In genomic region chr11:122363306-122363705, GRCh38 we compare ENCODE assay signal across 23 cellular contexts.
"Had no signal": no experiment of that assay in that cellular context is flagged by ENCODE, and none has a peak within 500 bp of the region (broad histone marks: within the 10 kb centered on the region; RNA-seq: fewer than 3 reads in every experiment).

No MANE protein-coding gene starts in this region.

- H3K27ac ChIP-seq: breast epithelium, esophagus squamous epithelium, transverse colon, vagina had no signal

- H3K4me3 ChIP-seq: breast epithelium, esophagus squamous epithelium, lung, transverse colon, vagina had no signal

- H3K4me1 ChIP-seq: breast epithelium, transverse colon had no signal

- H3K9me3 ChIP-seq: breast epithelium, esophagus squamous epithelium, transverse colon, vagina had no signal

- H3K36me3 ChIP-seq: breast epithelium, esophagus squamous epithelium, transverse colon, vagina had no signal

- DNase-seq: activated CD4-positive, alpha-beta T cell treated with anti-CD3 and anti-CD28 coated beads, Interleukin-2, amount 10 ng/mL, durations not matched to agents 7 days and 5 days; activated CD8-positive, alpha-beta memory T cell treated with anti-CD3 and anti-CD28 coated beads for 24 hours; activated CD8-positive, alpha-beta memory T cell treated with anti-CD3 and anti-CD28 coated beads, Interleukin-2, amount 50 U/mL, for 48 hours; activated effector memory CD4-positive, alpha-beta T cell treated with Interleukin-2 at 50 U/mL for 16 hours; activated naive CD4-positive, alpha-beta T cell treated with anti-CD3 and anti-CD28 coated beads, Interleukin-2, amount 10 ng/mL, durations not matched to agents 7 days and 5 days; activated T-cell treated with anti-CD3 and anti-CD28 coated beads, Interleukin-2, amount 50 U/mL, for 48 hours; cerebellar nuclear complex; effector CD8-positive, alpha-beta T cell; esophagus squamous epithelium; hippocampal formation; left colon; nucleus accumbens; posterior cingulate gyrus; retina; stimulated activated CD4-positive, alpha-beta T cell treated with anti-CD3 and anti-CD28 coated beads, Interleukin-12 subunit alpha, Interleukin-12 subunit beta, amount 100 ng/mL, for 4 hours; stimulated activated CD4-positive, alpha-beta T cell treated with anti-CD3 and anti-CD28 coated beads, Interleukin-1b, Interleukin-23, amount 100 ng/mL, for 48 hours; stimulated activated CD8-positive, alpha-beta memory T cell treated with anti-CD3 and anti-CD28 coated beads, Interleukin-4, amount 100 ng/mL, for 48 hours; stimulated activated naive CD4-positive, alpha-beta T cell treated with Interleukin-2 at 50 U/mL for 16 hours; transverse colon had no signal

- H3K27me3 ChIP-seq: breast epithelium, esophagus squamous epithelium, transverse colon, vagina had no signal

- ATAC-seq: left colon; natural killer cell treated with Interleukin-12 subunit alpha and Interleukin-12 subunit beta and Interleukin-15 and Interleukin-18, amount 100 ng/mL, for 72 hours had no signal
